Comparison of ENCODE assay signal across 8 cellular contexts in genomic region chr13:109743706-109744453, GRCh38. TPM values are rescaled to one million over a fixed set of nuclear protein-coding genes. Genes with fewer than 3 reads are reported as not detected.
DNase-seq lines count a peak whose midpoint lies in the region; ATAC-seq and TF ChIP-seq lines count a peak whose summit lies in the region.

No MANE protein-coding gene starts in this region.

- no peak overlapping the region for H3K9ac ChIP-seq in fibroblast of lung (ENCODE audit: insufficient read depth, low read length)

- TF ChIP-seq CTCF in fibroblast of lung (conservative IDR thresholded peaks at IDR 0.05 in 1 of 2, IDR thresholded peaks at IDR 0.05 in 1 of 2; ENCODE audit: low read depth in 1 of 2, low read length in 2 of 2) (peak in 1 of 2 donors; percentile 14), prostate gland (IDR thresholded peaks at IDR 0.05) (no peak)

- H3K27me3 ChIP-seq in fibroblast of lung (ENCODE audit: control insufficient read depth, insufficient read depth, low read length) (no peaks in the 10 kb centered on the region), prostate gland (replicated peaks; ENCODE audit: insufficient read depth) (no peaks in the 10 kb centered on the region)

- peaks cover 14% of the 10 kb centered on the region for H3K27me3 Mint-ChIP-seq in activated naive CD4-positive, alpha-beta T cell treated with anti-CD3 and anti-CD28 coated beads, Interleukin-2, amount 10 ng/mL, durations not matched to agents 7 days and 5 days

- no peaks in the 10 kb centered on the region for H3K79me2 ChIP-seq in fibroblast of lung (ENCODE audit: control insufficient read depth, insufficient read depth, low read length)

- no peak for TF ChIP-seq POLR2A in prostate gland (IDR thresholded peaks at IDR 0.05)

- peaks cover 16% of the 10 kb centered on the region for H3K4me1 Mint-ChIP-seq in activated naive CD4-positive, alpha-beta T cell treated with anti-CD3 and anti-CD28 coated beads, Interleukin-2, amount 10 ng/mL, durations not matched to agents 7 days and 5 days

- 45% methylated on average over 12 of the region's 12 CpGs for WGBS in prostate gland

- H3K27ac ChIP-seq in fibroblast of lung (ENCODE audit: insufficient read depth, low read length), result no peak overlapping the region
- no peak overlapping the region for H3K27ac ChIP-seq in prostate gland

- DNase-seq in activated naive CD4-positive, alpha-beta T cell treated with anti-CD3 and anti-CD28 coated beads, Interleukin-2, amount 10 ng/mL, durations not matched to agents 7 days and 5 days, result peak; percentile 53
- no peak for DNase-seq in activated naive CD4-positive, alpha-beta T cell treated with anti-CD3 and anti-CD28 coated beads, Interleukin-2, amount 50 U/mL, for 16 hours
- DNase-seq in RPMI7951 (ENCODE audit: low read depth), result peak; percentile 81
- DNase-seq in fibroblast of lung (ENCODE audit: low read depth in 2 of 2), result peak; percentile 66 to 79
- DNase-seq in CD1c-positive myeloid dendritic cell (ENCODE audit: extremely low spot score), result no peak
- DNase-seq in prostate gland (ENCODE audit: low spot score), result no peak
- no peak for DNase-seq in GM19240 (ENCODE audit: insufficient read length, low spot score)

- no peak overlapping the region for H3K4me3 Mint-ChIP-seq in activated naive CD4-positive, alpha-beta T cell treated with anti-CD3 and anti-CD28 coated beads, Interleukin-2, amount 10 ng/mL, durations not matched to agents 7 days and 5 days

- H3K27ac Mint-ChIP-seq in activated naive CD4-positive, alpha-beta T cell treated with anti-CD3 and anti-CD28 coated beads, Interleukin-2, amount 10 ng/mL, durations not matched to agents 7 days and 5 days, result no peak overlapping the region

- H2AFZ ChIP-seq in fibroblast of lung (ENCODE audit: low read length), result no peak overlapping the region

- H3K4me2 ChIP-seq in fibroblast of lung (ENCODE audit: extremely low read depth, insufficient read depth, low read length), result peak overlapping the region; percentile 73

- no peaks in the 10 kb centered on the region for H4K20me1 ChIP-seq in fibroblast of lung (ENCODE audit: control insufficient read depth, extremely low read depth, insufficient read depth, low read length)

- H3K4me3 ChIP-seq in fibroblast of lung (replicated peaks in 1 of 4; ENCODE audit: control extremely low read depth in 1 of 4, insufficient read depth in 1 of 4, low read depth in 3 of 4, low read length in 4 of 4), result no peak overlapping the region
- H3K4me3 ChIP-seq in prostate gland, result no peak overlapping the region

- H3K9me3 Mint-ChIP-seq in activated naive CD4-positive, alpha-beta T cell treated with anti-CD3 and anti-CD28 coated beads, Interleukin-2, amount 10 ng/mL, durations not matched to agents 7 days and 5 days, result no peaks in the 10 kb centered on the region

- CTCF ChIA-PET in activated naive CD4-positive, alpha-beta T cell treated with anti-CD3 and anti-CD28 coated beads, Interleukin-2, amount 10 ng/mL, durations not matched to agents 7 days and 5 days (lab: Charles Lee), result interaction anchor here (0.9 to 1.5 kb wide), 3 partner anchors 19 to 36 kb away, joined by 3 read pairs; no protein-coding TSS in a partner anchor

- no peaks in the 10 kb centered on the region for H3K4me1 ChIP-seq in fibroblast of lung (ENCODE audit: control insufficient read depth, extremely low read depth, insufficient read depth, low read length)
- no peaks in the 10 kb centered on the region for H3K4me1 ChIP-seq in prostate gland (replicated peaks)

- H3K9me3 ChIP-seq in fibroblast of lung (ENCODE audit: control insufficient read depth, insufficient read depth, low read depth, low read length) (no peaks in the 10 kb centered on the region), prostate gland (no peaks in the 10 kb centered on the region)

- H3K36me3 Mint-ChIP-seq in activated naive CD4-positive, alpha-beta T cell treated with anti-CD3 and anti-CD28 coated beads, Interleukin-2, amount 10 ng/mL, durations not matched to agents 7 days and 5 days, result no peaks in the 10 kb centered on the region

- ATAC-seq in HG03354 (IDR thresholded peaks at IDR 0.05; ENCODE audit: poor library complexity, severe bottlenecking, unreplicated experiment), result peak; percentile 93

- intact Hi-C loops in prostate gland (cut with DNase I), result no loop called here

- H3K36me3 ChIP-seq in fibroblast of lung (ENCODE audit: control insufficient read depth, insufficient read depth, low read length) (no peaks in the 10 kb centered on the region), prostate gland (no peaks in the 10 kb centered on the region)

RNA-seq across cellular contexts. Expression of gene IRS2, which starts 42.5 kb away (rescaled TPM):
- 0.24 and 0.49 TPM in 2 replicates for total RNA-seq in RPMI7951 (2014; rRNA removed; shearing (Covaris generic))
- total RNA-seq in fibroblast of lung (2.3 TPM in 2 replicates), prostate gland (10 to 100 TPM; 43.5 to 54.8 TPM)
- polyA plus RNA-seq in fibroblast of lung, result 1.9 and 2.3 TPM in 2 replicates
- polyA plus RNA-seq in fibroblast of lung (2012), result 3.4 and 4.3 TPM in 2 replicates
- polyA minus RNA-seq in fibroblast of lung (ENCODE audit: low replicate concordance), result 1.0 and 2.3 TPM in 2 replicates

Comparison
In these comparisons a context has a peak if more than half of its experiments do, and no peak if none do; other contexts are left out.
1. DNase-seq: peak in activated naive CD4-positive, alpha-beta T cell treated with anti-CD3 and anti-CD28 coated beads, Interleukin-2, amount 10 ng/mL, durations not matched to agents 7 days and 5 days (single experiment), RPMI7951 (single experiment) and fibroblast of lung (2 of 2); none in activated naive CD4-positive, alpha-beta T cell treated with anti-CD3 and anti-CD28 coated beads, Interleukin-2, amount 50 U/mL, for 16 hours (single experiment), CD1c-positive myeloid dendritic cell (single experiment), prostate gland (single experiment) and GM19240 (single experiment).
2. RNA of gene IRS2, which starts 42.5 kb away (total RNA-seq): 43.5 to 54.8 TPM in prostate gland; 2.3 TPM in fibroblast of lung and 0.24 to 0.49 TPM in RPMI7951; every median in the first group is over 10 times any median in the second.